8 cellular contexts compared by ENCODE assay signal in genomic region chr1:11272842-11273594, GRCh38. TPM values are rescaled to one million over a fixed set of nuclear protein-coding genes. Genes with fewer than 3 reads are reported as not detected.
DNase-seq lines count a peak whose midpoint lies in the region; ATAC-seq and TF ChIP-seq lines count a peak whose summit lies in the region.

UBIAD1 (plus strand) TSS chr1:11273198; CDS start chr1:11273532, 334 bp downstream.

- H3K4me1 ChIP-seq in KMS-11 (ENCODE audit: low read depth, poor library complexity, severe bottlenecking) (peaks cover 20% of the 10 kb centered on the region), RWPE2 (ENCODE audit: insufficient read depth, poor library complexity, severe bottlenecking) (peaks cover 4% of the 10 kb centered on the region)

- ATAC-seq in GM21786 (IDR thresholded peaks at IDR 0.05; ENCODE audit: unreplicated experiment) (peak; percentile 87), RWPE2 (ENCODE audit: low read depth) (peak; percentile 92)
- ATAC-seq in activated T-helper 17 cell treated with anti-CD3 and anti-CD28 coated beads, Interleukin-2, amount 50 U/mL, for 72 hours (replicated peaks) = peak; percentile 92
- ATAC-seq in natural killer cell treated with Interleukin-12 subunit alpha and Interleukin-12 subunit beta and Interleukin-15 and Interleukin-18, amount 100 ng/mL, for 72 hours = peak; percentile 93 to 96

- H3K27me3 Mint-ChIP-seq in activated T-helper 17 cell treated with anti-CD3 and anti-CD28 coated beads, Interleukin-2, amount 50 U/mL, for 72 hours = no peaks in the 10 kb centered on the region
- no peaks in the 10 kb centered on the region for H3K27me3 Mint-ChIP-seq in natural killer cell treated with Interleukin-12 subunit alpha and Interleukin-12 subunit beta and Interleukin-15 and Interleukin-18, amount 100 ng/mL, for 72 hours

- peak within 1 kb of the TSS; percentile 93 for H3K27ac Mint-ChIP-seq in activated T-helper 17 cell treated with anti-CD3 and anti-CD28 coated beads, Interleukin-2, amount 50 U/mL, for 72 hours
- peak within 1 kb of the TSS; percentile 87 for H3K27ac Mint-ChIP-seq in natural killer cell treated with Interleukin-12 subunit alpha and Interleukin-12 subunit beta and Interleukin-15 and Interleukin-18, amount 100 ng/mL, for 72 hours

- peak within 1 kb of the TSS; percentile 94 for H3K4me2 ChIP-seq in KMS-11

- H3K79me2 ChIP-seq in KMS-11 (ENCODE audit: insufficient read depth, low read depth) = peaks cover 35% of the 10 kb centered on the region

- H3K27me3 ChIP-seq in KMS-11 (ENCODE audit: insufficient read depth, low read depth) = no peaks in the 10 kb centered on the region; the same call in 1 of the 2 replicates
- H3K27me3 ChIP-seq in RWPE2 (ENCODE audit: insufficient read depth, poor library complexity, severe bottlenecking) = no peaks in the 10 kb centered on the region

- TF ChIP-seq CTCF in KMS-11 (conservative IDR thresholded peaks at IDR 0.05; ENCODE audit: low read depth, low read length) = no peak
- peak; percentile 27 for TF ChIP-seq CTCF in RWPE2 (IDR thresholded peaks at IDR 0.05; ENCODE audit: poor library complexity, severe bottlenecking)

- H3K4me1 Mint-ChIP-seq in activated T-helper 17 cell treated with anti-CD3 and anti-CD28 coated beads, Interleukin-2, amount 50 U/mL, for 72 hours = peaks cover 13% of the 10 kb centered on the region
- peaks cover 16 to 21% of the 10 kb centered on the region in 2 donors for H3K4me1 Mint-ChIP-seq in natural killer cell treated with Interleukin-12 subunit alpha and Interleukin-12 subunit beta and Interleukin-15 and Interleukin-18, amount 100 ng/mL, for 72 hours (ENCODE audit: low read depth in 2 of 2)

- H3K9ac ChIP-seq in KMS-11 = peak within 1 kb of the TSS; percentile 94

- H3K36me3 ChIP-seq in KMS-11 (ENCODE audit: insufficient read depth) (no peaks in the 10 kb centered on the region), RWPE2 (ENCODE audit: low read depth) (peaks cover 11% of the 10 kb centered on the region; the same call in 1 of the 2 replicates)

- peak within 1 kb of the TSS; percentile 76 for H3K4me3 Mint-ChIP-seq in activated T-helper 17 cell treated with anti-CD3 and anti-CD28 coated beads, Interleukin-2, amount 50 U/mL, for 72 hours
- H3K4me3 Mint-ChIP-seq in natural killer cell treated with Interleukin-12 subunit alpha and Interleukin-12 subunit beta and Interleukin-15 and Interleukin-18, amount 100 ng/mL, for 72 hours = peak within 1 kb of the TSS; percentile 97

- no peaks in the 10 kb centered on the region for H3K9me3 ChIP-seq in RWPE2 (ENCODE audit: severe bottlenecking)

- H3K4me3 ChIP-seq in KMS-11 (IDR thresholded peaks at IDR 0.05; ENCODE audit: insufficient read depth, low read depth, low read length) = peak within 1 kb of the TSS; percentile 66
- H3K4me3 ChIP-seq in RWPE2 (ENCODE audit: severe bottlenecking) = peak within 1 kb of the TSS; percentile 84

- H3K36me3 Mint-ChIP-seq in activated T-helper 17 cell treated with anti-CD3 and anti-CD28 coated beads, Interleukin-2, amount 50 U/mL, for 72 hours (ENCODE audit: low read depth) = peaks cover 40% of the 10 kb centered on the region
- peaks cover 12% of the 10 kb centered on the region for H3K36me3 Mint-ChIP-seq in natural killer cell treated with Interleukin-12 subunit alpha and Interleukin-12 subunit beta and Interleukin-15 and Interleukin-18, amount 100 ng/mL, for 72 hours

- peak; percentile 92 for DNase-seq in Daoy (ENCODE audit: low read depth)
- peak; percentile 79 for DNase-seq in RWPE2 (ENCODE audit: low spot score)
- DNase-seq in fibroblast of peridontal ligament (ENCODE audit: extremely low read depth) = peak; percentile 80
- DNase-seq in natural killer cell treated with Interleukin-12 subunit alpha and Interleukin-12 subunit beta and Interleukin-15 and Interleukin-18, amount 100 ng/mL, for 72 hours (ENCODE audit: low spot score) = peak; percentile 85
- peak; percentile 89 for DNase-seq in stimulated activated naive CD4-positive, alpha-beta T cell treated with Interleukin-2 at 50 U/mL for 16 hours (lab: John Stamatoyannopoulos, UW)

- peak within 1 kb of the TSS; percentile 66 for H2AFZ ChIP-seq in KMS-11 (ENCODE audit: low read depth)

- no peaks in the 10 kb centered on the region for H3K9me3 Mint-ChIP-seq in activated T-helper 17 cell treated with anti-CD3 and anti-CD28 coated beads, Interleukin-2, amount 50 U/mL, for 72 hours
- H3K9me3 Mint-ChIP-seq in natural killer cell treated with Interleukin-12 subunit alpha and Interleukin-12 subunit beta and Interleukin-15 and Interleukin-18, amount 100 ng/mL, for 72 hours = no peaks in the 10 kb centered on the region

- H3K27ac ChIP-seq in KMS-11 (peak within 1 kb of the TSS; percentile 81), RWPE2 (ENCODE audit: poor library complexity, severe bottlenecking) (peak within 1 kb of the TSS; percentile 53)

- H4K20me1 ChIP-seq in KMS-11 (ENCODE audit: insufficient read depth) = no peaks in the 10 kb centered on the region

RNA-seq across cellular contexts. Expression of gene UBIAD1, which starts in this region (rescaled TPM):
- total RNA-seq in Daoy (2014; rRNA removed; shearing (Covaris generic)) = 13.8 and 15.3 TPM in 2 replicates
- 10 to 100 TPM; 17.8 to 43.8 TPM for total RNA-seq in activated T-helper 17 cell treated with anti-CD3 and anti-CD28 coated beads, Interleukin-2, amount 50 U/mL, for 72 hours
- 10 to 100 TPM; 19.0 to 41.8 TPM for total RNA-seq in natural killer cell treated with Interleukin-12 subunit alpha and Interleukin-12 subunit beta and Interleukin-15 and Interleukin-18, amount 100 ng/mL, for 72 hours

Comparison
In these comparisons a context has a peak if more than half of its experiments do, and no peak if none do; other contexts are left out.
1. Peak in every context shown above with its lines: DNase-seq, ATAC-seq, H3K4me3 ChIP-seq and H3K27ac ChIP-seq.